Comparison of ENCODE assay signal across 1 cellular context in the genomic region with DNA sequence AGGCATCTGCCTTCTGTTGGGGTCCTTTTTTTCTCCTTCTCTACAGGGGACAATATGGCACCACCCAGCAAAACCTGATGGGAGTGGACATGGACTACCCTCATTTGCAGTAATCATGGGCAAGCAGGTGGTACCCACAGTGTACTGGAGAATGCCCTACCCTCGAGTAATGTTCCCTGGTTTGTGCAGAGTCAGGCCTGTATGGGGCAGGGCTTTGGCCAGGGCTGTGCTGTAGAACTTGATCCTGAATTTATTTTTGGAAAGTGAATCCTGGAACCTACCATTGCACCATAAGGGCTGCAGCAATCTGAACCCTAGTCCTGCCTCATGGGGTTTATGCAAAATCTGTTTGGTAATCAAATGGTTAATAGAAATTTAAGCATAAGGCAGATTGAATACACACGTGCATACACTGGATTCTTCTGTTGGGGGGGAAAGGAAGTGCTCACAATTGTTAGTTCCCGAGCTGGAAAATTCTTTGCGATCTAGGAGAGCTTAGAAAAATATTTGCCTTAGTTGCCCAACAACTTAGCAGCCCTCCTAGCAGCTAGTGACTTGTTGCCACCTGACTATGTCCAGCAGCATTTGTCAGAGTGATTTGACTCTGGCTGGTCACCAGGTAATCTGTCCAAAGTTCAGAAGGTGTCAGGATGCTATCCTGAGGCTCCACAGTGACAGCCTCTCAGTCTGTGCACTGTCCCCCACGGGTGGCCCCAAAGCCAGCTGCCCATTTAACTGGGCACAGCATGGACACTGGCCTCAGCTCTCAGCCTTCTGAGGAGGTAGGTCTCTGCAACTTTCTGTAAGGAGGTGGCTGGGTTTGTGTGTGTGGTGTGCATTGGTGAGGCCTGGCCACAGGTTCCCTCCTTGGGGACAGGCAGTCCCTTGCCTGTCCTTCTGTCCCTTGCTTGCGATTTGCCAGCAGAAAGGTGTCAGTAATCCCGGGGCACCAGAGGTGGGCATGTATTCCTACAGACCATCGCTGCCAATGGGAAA.
TF ChIP-seq lines count a peak whose summit lies in the region.

No MANE protein-coding gene starts in this region.

TF ChIP-seq in HepG2, 621 proteins besides CTCF, POLR2A, EP300 and RAD21 (continued from another document and continues in another):
- peak; percentile 45; the same call in 1 of the 2 replicates for TF ChIP-seq KAT7 (CRISPR knock-in tag; IDR thresholded peaks at IDR 0.05; ENCODE audit: borderline replicate concordance)
- 0 out of 2 replicates have a peak, but pooled peaks have one; percentile 58 for TF ChIP-seq NR2C2 (CRISPR knock-in tag; IDR thresholded peaks at IDR 0.05; ENCODE audit: borderline replicate concordance)
- TF ChIP-seq SP140L (CRISPR knock-in tag; IDR thresholded peaks at IDR 0.05; ENCODE audit: borderline replicate concordance), result no peak
- no peak for TF ChIP-seq ZNF552 (CRISPR knock-in tag; IDR thresholded peaks at IDR 0.05; ENCODE audit: borderline replicate concordance)
- TF ChIP-seq ZFP36L1 (CRISPR knock-in tag; IDR thresholded peaks at IDR 0.05), result no peak
- peak; percentile 95 for TF ChIP-seq RFXAP (CRISPR knock-in tag; IDR thresholded peaks at IDR 0.05; ENCODE audit: borderline replicate concordance)
- no peak for TF ChIP-seq DNMT1 (CRISPR knock-in tag; IDR thresholded peaks at IDR 0.05)
- no peak for TF ChIP-seq POLR2AphosphoS2 (IDR thresholded peaks at IDR 0.05; ENCODE audit: low read depth, low read length)
- no peak; the same call in 1 of the 2 replicates for TF ChIP-seq NFYB (CRISPR knock-in tag; IDR thresholded peaks at IDR 0.05)
- no peak for TF ChIP-seq ATRX (CRISPR knock-in tag; IDR thresholded peaks at IDR 0.05; ENCODE audit: borderline replicate concordance)
- TF ChIP-seq, protein P1, sequence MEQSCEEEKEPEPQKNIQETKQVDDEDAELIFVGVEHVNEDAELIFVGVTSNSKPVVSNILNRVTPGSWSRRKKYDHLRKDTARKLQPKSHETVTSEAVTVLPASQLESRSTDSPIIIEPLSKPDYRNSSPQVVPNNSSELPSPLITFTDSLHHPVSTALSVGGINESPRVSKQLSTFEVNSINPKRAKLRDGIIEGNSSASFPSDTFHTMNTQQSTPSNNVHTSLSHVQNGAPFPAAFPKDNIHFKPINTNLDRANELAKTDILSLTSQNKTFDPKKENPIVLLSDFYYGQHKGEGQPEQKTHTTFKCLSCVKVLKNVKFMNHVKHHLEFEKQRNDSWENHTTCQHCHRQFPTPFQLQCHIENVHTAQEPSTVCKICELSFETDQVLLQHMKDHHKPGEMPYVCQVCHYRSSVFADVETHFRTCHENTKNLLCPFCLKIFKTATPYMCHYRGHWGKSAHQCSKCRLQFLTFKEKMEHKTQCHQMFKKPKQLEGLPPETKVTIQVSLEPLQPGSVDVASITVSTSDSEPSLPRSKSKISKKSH (CRISPR knock-in tag; IDR thresholded peaks at IDR 0.05; ENCODE audit: borderline replicate concordance), result no peak
- TF ChIP-seq, protein P2, sequence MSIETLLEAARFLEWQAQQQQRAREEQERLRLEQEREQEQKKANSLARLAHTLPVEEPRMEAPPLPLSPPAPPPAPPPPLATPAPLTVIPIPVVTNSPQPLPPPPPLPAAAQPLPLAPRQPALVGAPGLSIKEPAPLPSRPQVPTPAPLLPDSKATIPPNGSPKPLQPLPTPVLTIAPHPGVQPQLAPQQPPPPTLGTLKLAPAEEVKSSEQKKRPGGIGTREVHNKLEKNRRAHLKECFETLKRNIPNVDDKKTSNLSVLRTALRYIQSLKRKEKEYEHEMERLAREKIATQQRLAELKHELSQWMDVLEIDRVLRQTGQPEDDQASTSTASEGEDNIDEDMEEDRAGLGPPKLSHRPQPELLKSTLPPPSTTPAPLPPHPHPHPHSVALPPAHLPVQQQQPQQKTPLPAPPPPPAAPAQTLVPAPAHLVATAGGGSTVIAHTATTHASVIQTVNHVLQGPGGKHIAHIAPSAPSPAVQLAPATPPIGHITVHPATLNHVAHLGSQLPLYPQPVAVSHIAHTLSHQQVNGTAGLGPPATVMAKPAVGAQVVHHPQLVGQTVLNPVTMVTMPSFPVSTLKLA (IDR thresholded peaks at IDR 0.05), result peak; percentile 39
- no peak for TF ChIP-seq HOXA7 (CRISPR knock-in tag; IDR thresholded peaks at IDR 0.05)
- no peak for TF ChIP-seq SYNCRIP (IDR thresholded peaks at IDR 0.05; ENCODE audit: insufficient read depth, low read depth, low read length)
- TF ChIP-seq ZNF501 (CRISPR knock-in tag; IDR thresholded peaks at IDR 0.05), result no peak
- 0 out of 2 replicates have a peak, but pooled peaks have one; percentile 19 for TF ChIP-seq MXD4 (CRISPR knock-in tag; IDR thresholded peaks at IDR 0.05)
- TF ChIP-seq, protein P3, sequence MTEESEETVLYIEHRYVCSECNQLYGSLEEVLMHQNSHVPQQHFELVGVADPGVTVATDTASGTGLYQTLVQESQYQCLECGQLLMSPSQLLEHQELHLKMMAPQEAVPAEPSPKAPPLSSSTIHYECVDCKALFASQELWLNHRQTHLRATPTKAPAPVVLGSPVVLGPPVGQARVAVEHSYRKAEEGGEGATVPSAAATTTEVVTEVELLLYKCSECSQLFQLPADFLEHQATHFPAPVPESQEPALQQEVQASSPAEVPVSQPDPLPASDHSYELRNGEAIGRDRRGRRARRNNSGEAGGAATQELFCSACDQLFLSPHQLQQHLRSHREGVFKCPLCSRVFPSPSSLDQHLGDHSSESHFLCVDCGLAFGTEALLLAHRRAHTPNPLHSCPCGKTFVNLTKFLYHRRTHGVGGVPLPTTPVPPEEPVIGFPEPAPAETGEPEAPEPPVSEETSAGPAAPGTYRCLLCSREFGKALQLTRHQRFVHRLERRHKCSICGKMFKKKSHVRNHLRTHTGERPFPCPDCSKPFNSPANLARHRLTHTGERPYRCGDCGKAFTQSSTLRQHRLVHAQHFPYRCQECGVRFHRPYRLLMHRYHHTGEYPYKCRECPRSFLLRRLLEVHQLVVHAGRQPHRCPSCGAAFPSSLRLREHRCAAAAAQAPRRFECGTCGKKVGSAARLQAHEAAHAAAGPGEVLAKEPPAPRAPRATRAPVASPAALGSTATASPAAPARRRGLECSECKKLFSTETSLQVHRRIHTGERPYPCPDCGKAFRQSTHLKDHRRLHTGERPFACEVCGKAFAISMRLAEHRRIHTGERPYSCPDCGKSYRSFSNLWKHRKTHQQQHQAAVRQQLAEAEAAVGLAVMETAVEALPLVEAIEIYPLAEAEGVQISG (CRISPR knock-in tag; IDR thresholded peaks at IDR 0.05), result peak; percentile 75
- no peak for TF ChIP-seq SRSF1 (optimal IDR thresholded peaks at IDR 0.05; ENCODE audit: low read depth, low read length)
- TF ChIP-seq TP53 (CRISPR knock-in tag; conservative IDR thresholded peaks at IDR 0.05), result 0 out of 2 replicates have a peak, but pooled peaks have one; percentile 30
- TF ChIP-seq CENPX (CRISPR knock-in tag; IDR thresholded peaks at IDR 0.05), result no peak
- peak; percentile 52; the same call in 1 of the 2 replicates for TF ChIP-seq CREB1 (IDR thresholded peaks at IDR 0.05)
- TF ChIP-seq CREB1 (CRISPR knock-in tag; IDR thresholded peaks at IDR 0.05), result no peak; the same call in 1 of the 2 replicates
- TF ChIP-seq KDM4B (CRISPR knock-in tag; IDR thresholded peaks at IDR 0.05), result no peak
- peak; percentile 55; the same call in 1 of the 2 replicates for TF ChIP-seq ZFX (CRISPR knock-in tag; IDR thresholded peaks at IDR 0.05; ENCODE audit: low read depth)
- TF ChIP-seq, protein P4, sequence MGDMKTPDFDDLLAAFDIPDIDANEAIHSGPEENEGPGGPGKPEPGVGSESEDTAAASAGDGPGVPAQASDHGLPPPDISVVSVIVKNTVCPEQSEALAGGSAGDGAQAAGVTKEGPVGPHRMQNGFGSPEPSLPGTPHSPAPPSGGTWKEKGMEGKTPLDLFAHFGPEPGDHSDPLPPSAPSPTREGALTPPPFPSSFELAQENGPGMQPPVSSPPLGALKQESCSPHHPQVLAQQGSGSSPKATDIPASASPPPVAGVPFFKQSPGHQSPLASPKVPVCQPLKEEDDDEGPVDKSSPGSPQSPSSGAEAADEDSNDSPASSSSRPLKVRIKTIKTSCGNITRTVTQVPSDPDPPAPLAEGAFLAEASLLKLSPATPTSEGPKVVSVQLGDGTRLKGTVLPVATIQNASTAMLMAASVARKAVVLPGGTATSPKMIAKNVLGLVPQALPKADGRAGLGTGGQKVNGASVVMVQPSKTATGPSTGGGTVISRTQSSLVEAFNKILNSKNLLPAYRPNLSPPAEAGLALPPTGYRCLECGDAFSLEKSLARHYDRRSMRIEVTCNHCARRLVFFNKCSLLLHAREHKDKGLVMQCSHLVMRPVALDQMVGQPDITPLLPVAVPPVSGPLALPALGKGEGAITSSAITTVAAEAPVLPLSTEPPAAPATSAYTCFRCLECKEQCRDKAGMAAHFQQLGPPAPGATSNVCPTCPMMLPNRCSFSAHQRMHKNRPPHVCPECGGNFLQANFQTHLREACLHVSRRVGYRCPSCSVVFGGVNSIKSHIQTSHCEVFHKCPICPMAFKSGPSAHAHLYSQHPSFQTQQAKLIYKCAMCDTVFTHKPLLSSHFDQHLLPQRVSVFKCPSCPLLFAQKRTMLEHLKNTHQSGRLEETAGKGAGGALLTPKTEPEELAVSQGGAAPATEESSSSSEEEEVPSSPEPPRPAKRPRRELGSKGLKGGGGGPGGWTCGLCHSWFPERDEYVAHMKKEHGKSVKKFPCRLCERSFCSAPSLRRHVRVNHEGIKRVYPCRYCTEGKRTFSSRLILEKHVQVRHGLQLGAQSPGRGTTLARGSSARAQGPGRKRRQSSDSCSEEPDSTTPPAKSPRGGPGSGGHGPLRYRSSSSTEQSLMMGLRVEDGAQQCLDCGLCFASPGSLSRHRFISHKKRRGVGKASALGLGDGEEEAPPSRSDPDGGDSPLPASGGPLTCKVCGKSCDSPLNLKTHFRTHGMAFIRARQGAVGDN (CRISPR knock-in tag; IDR thresholded peaks at IDR 0.05), result peak; percentile 72
- TF ChIP-seq HNRNPK (IDR thresholded peaks at IDR 0.05; ENCODE audit: low read depth, low read length, poor library complexity, severe bottlenecking), result no peak
- no peak for TF ChIP-seq NFE2L2 (IDR thresholded peaks at IDR 0.05; ENCODE audit: low read length)
- TF ChIP-seq REPIN1 (CRISPR knock-in tag; IDR thresholded peaks at IDR 0.05; ENCODE audit: borderline replicate concordance, low read depth), result peak; percentile 51; the same call in 1 of the 2 replicates
- no peak for TF ChIP-seq SSRP1 (CRISPR knock-in tag; IDR thresholded peaks at IDR 0.05)
- TF ChIP-seq KLF12 (CRISPR knock-in tag; IDR thresholded peaks at IDR 0.05; ENCODE audit: borderline replicate concordance), result no peak
- TF ChIP-seq, protein P5, sequence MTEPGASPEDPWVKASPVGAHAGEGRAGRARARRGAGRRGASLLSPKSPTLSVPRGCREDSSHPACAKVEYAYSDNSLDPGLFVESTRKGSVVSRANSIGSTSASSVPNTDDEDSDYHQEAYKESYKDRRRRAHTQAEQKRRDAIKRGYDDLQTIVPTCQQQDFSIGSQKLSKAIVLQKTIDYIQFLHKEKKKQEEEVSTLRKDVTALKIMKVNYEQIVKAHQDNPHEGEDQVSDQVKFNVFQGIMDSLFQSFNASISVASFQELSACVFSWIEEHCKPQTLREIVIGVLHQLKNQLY (CRISPR knock-in tag; IDR thresholded peaks at IDR 0.05), result 0 out of 2 replicates have a peak, but pooled peaks have one; percentile 73
- no peak for TF ChIP-seq SAFB2 (CRISPR knock-in tag; IDR thresholded peaks at IDR 0.05; ENCODE audit: borderline replicate concordance, low read depth)
- TF ChIP-seq, protein P6, sequence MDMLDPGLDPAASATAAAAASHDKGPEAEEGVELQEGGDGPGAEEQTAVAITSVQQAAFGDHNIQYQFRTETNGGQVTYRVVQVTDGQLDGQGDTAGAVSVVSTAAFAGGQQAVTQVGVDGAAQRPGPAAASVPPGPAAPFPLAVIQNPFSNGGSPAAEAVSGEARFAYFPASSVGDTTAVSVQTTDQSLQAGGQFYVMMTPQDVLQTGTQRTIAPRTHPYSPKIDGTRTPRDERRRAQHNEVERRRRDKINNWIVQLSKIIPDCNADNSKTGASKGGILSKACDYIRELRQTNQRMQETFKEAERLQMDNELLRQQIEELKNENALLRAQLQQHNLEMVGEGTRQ (IDR thresholded peaks at IDR 0.05; ENCODE audit: low read depth, low read length), result no peak
- TF ChIP-seq, protein P6 (CRISPR knock-in tag; IDR thresholded peaks at IDR 0.05; ENCODE audit: borderline replicate concordance), result no peak; the same call in 1 of the 2 replicates
- no peak for TF ChIP-seq MIER2 (CRISPR knock-in tag; IDR thresholded peaks at IDR 0.05)
- TF ChIP-seq, protein P7, sequence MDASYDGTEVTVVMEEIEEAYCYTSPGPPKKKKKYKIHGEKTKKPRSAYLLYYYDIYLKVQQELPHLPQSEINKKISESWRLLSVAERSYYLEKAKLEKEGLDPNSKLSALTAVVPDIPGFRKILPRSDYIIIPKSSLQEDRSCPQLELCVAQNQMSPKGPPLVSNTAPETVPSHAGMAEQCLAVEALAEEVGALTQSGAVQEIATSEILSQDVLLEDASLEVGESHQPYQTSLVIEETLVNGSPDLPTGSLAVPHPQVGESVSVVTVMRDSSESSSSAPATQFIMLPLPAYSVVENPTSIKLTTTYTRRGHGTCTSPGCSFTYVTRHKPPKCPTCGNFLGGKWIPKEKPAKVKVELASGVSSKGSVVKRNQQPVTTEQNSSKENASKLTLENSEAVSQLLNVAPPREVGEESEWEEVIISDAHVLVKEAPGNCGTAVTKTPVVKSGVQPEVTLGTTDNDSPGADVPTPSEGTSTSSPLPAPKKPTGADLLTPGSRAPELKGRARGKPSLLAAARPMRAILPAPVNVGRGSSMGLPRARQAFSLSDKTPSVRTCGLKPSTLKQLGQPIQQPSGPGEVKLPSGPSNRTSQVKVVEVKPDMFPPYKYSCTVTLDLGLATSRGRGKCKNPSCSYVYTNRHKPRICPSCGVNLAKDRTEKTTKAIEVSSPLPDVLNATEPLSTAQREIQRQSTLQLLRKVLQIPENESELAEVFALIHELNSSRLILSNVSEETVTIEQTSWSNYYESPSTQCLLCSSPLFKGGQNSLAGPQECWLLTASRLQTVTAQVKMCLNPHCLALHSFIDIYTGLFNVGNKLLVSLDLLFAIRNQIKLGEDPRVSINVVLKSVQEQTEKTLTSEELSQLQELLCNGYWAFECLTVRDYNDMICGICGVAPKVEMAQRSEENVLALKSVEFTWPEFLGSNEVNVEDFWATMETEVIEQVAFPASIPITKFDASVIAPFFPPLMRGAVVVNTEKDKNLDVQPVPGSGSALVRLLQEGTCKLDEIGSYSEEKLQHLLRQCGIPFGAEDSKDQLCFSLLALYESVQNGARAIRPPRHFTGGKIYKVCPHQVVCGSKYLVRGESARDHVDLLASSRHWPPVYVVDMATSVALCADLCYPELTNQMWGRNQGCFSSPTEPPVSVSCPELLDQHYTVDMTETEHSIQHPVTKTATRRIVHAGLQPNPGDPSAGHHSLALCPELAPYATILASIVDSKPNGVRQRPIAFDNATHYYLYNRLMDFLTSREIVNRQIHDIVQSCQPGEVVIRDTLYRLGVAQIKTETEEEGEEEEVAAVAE (CRISPR knock-in tag; IDR thresholded peaks at IDR 0.05; ENCODE audit: borderline replicate concordance), result peak; percentile 77; the same call in 1 of the 2 replicates
- 0 out of 2 replicates have a peak, but pooled peaks have one; percentile 42 for TF ChIP-seq MAF1 (CRISPR knock-in tag; IDR thresholded peaks at IDR 0.05; ENCODE audit: borderline replicate concordance)
- no peak for TF ChIP-seq GTF2F1 (IDR thresholded peaks at IDR 0.05; ENCODE audit: low read length)
- TF ChIP-seq ZFP62 (CRISPR knock-in tag; IDR thresholded peaks at IDR 0.05), result no peak
- TF ChIP-seq KDM5A (IDR thresholded peaks at IDR 0.05; ENCODE audit: borderline replicate concordance, low read length), result no peak
- TF ChIP-seq ZNF598 (CRISPR knock-in tag; IDR thresholded peaks at IDR 0.05; ENCODE audit: borderline replicate concordance), result no peak
- TF ChIP-seq CHD4 (IDR thresholded peaks at IDR 0.05; ENCODE audit: borderline replicate concordance, low read length), result no peak
